17 cellular contexts compared by ENCODE assay signal in genomic region chr14:68668028-68668427, GRCh38.
DNase-seq lines count a peak whose midpoint lies in the region; ATAC-seq and TF ChIP-seq lines count a peak whose summit lies in the region.
"Had no signal": no experiment of that assay in that cellular context is flagged by ENCODE, and none has a peak within 500 bp of the region (broad histone marks: within the 10 kb centered on the region; RNA-seq: fewer than 3 reads in every experiment).

No MANE protein-coding gene starts in this region.

- peaks cover 13% of the 10 kb centered on the region for H3F3A ChIP-seq in smooth muscle cell (ENCODE audit: low read depth)

- TF ChIP-seq RAD21 in IMR-90 (IDR thresholded peaks at IDR 0.05; ENCODE audit: low read length): no peak

- POLR2A ChIA-PET in IMR-90 (lab: Charles Lee; ENCODE audit: unreplicated experiment): no interaction called here

- H3K18ac ChIP-seq in IMR-90 (ENCODE audit: low read depth, low read length): peak overlapping the region; percentile 65

- H2AFZ ChIP-seq in IMR-90 (replicated peaks; ENCODE audit: low read length, poor library complexity): no peak overlapping the region
- peak overlapping the region; percentile 10 for H2AFZ ChIP-seq in smooth muscle cell (ENCODE audit: low read depth)

- peaks cover 22% of the 10 kb centered on the region for H3K9me1 ChIP-seq in IMR-90 (ENCODE audit: insufficient read depth, low read length)

- no peak for DNase-seq in IMR-90
- DNase-seq in breast epithelium (ENCODE audit: low spot score in 2 of 2): no peak
- DNase-seq in mesenteric fat pad (ENCODE audit: low spot score): peak; percentile 47
- DNase-seq in smooth muscle cell (lab: John Stamatoyannopoulos, UW; ENCODE audit: unreplicated experiment): no peak
- DNase-seq in activated CD4-positive, alpha-beta T cell treated with anti-CD3 and anti-CD28 coated beads, Interleukin-2, amount 50 U/mL, for 1 hour: no peak
- no peak for DNase-seq in DMS53 treated with DMSO at 0.1 percent for 48 hours (lab: John Stamatoyannopoulos, UW; ENCODE audit: unreplicated experiment)
- DNase-seq in NCI-H146 treated with DMSO at 0.1 percent for 48 hours (lab: John Stamatoyannopoulos, UW; ENCODE audit: unreplicated experiment): no peak
- no peak for DNase-seq in DMS114 treated with DMSO at 0.1 percent for 48 hours (lab: John Stamatoyannopoulos, UW; ENCODE audit: unreplicated experiment)
- DNase-seq: activated B cell treated with CpG ODN at 0.5 μM for 24 hours, DMS 273 treated with DMSO at 0.1 percent for 48 hours, mucosa of descending colon, NCI-H1694 treated with DMSO at 0.1 percent for 48 hours, NCI-H446 treated with DMSO at 0.1 percent for 48 hours, posterior cingulate gyrus, Right ventricle myocardium superior, T-helper 1 cell had no signal

- no peaks in the 10 kb centered on the region for H3K79me2 ChIP-seq in smooth muscle cell (ENCODE audit: low read depth)

- H3K4me2 ChIP-seq in IMR-90 (ENCODE audit: low read depth, low read length): peak overlapping the region; percentile 17; the same call in 1 of the 2 replicates
- H3K4me2 ChIP-seq in smooth muscle cell: peak overlapping the region; percentile 26

- H3K4ac ChIP-seq in IMR-90 (ENCODE audit: low read depth, low read length): peak overlapping the region; percentile 69

- H4K91ac ChIP-seq in IMR-90 (ENCODE audit: insufficient read depth, low read depth, low read length): peak overlapping the region; percentile 72

- no peaks in the 10 kb centered on the region for H3K9me3 ChIP-seq in IMR-90 (ENCODE audit: control insufficient read depth, insufficient read depth, low read length)
- no peaks in the 10 kb centered on the region for H3K9me3 ChIP-seq in breast epithelium
- no peaks in the 10 kb centered on the region for H3K9me3 ChIP-seq in smooth muscle cell (replicated peaks; ENCODE audit: low read depth)
- H3K9me3 ChIP-seq: mucosa of descending colon had no signal

- peak overlapping the region; percentile 80 for H2BK20ac ChIP-seq in IMR-90 (ENCODE audit: low read depth, low read length)

- H2BK5ac ChIP-seq in IMR-90 (ENCODE audit: low read depth, low read length, poor library complexity, severe bottlenecking): peak overlapping the region; percentile 45

- no peaks in the 10 kb centered on the region for H4K20me1 ChIP-seq in IMR-90 (ENCODE audit: insufficient read depth, low read length)
- H4K20me1 ChIP-seq in smooth muscle cell (ENCODE audit: low read depth): no peaks in the 10 kb centered on the region

- WGBS in IMR-90 (ENCODE audit: extremely low coverage in 2 of 2, insufficient read length in 1 of 2), 2 experiments: 95% methylated on average over 3 of the region's 4 CpGs; no CpG with 5 or more reads in 1 of the 2 experiments
- 94% methylated on average over 4 of the region's 4 CpGs for WGBS in smooth muscle cell (ENCODE audit: low lambda C conversion rate)

- dilution Hi-C loops in IMR-90 (cut with HindIII; ENCODE audit: low sequenced_read_pairs, unreplicated experiment): no loop called here

- H4K5ac ChIP-seq in IMR-90 (ENCODE audit: low read depth, low read length): peak overlapping the region; percentile 4

- no peak overlapping the region for H2AK9ac ChIP-seq in IMR-90 (replicated peaks; ENCODE audit: low read depth, low read length, poor library complexity)

- peak overlapping the region; percentile 59; the same call in 2 of the 3 replicates for H2BK15ac ChIP-seq in IMR-90 (ENCODE audit: low read depth, low read length)

- no peak for ATAC-seq in IMR-90 (ENCODE audit: low read depth)
- ATAC-seq: HCT116, mucosa of descending colon had no signal

- no peak overlapping the region for H3K9ac ChIP-seq in IMR-90 (ENCODE audit: low read depth, low read length)
- H3K9ac ChIP-seq in smooth muscle cell (ENCODE audit: low read depth): no peak overlapping the region

- no peaks in the 10 kb centered on the region for H3K27me3 ChIP-seq in IMR-90 (ENCODE audit: control insufficient read depth, insufficient read depth, low read length)
- H3K27me3 ChIP-seq in breast epithelium: no peaks in the 10 kb centered on the region
- no peaks in the 10 kb centered on the region for H3K27me3 ChIP-seq in smooth muscle cell (ENCODE audit: low read depth)

- peak overlapping the region; percentile 34 for H3K14ac ChIP-seq in IMR-90 (replicated peaks; ENCODE audit: low read depth, low read length)

- peak overlapping the region in 1 of 2 experiments; percentile 27; a peak in 1 of 4 replicates for H4K8ac ChIP-seq in IMR-90 (ENCODE audit: low read depth in 2 of 2, low read length in 2 of 2)

- intact Hi-C loops in IMR-90 (cut with micrococcal nuclease): loop anchor here (10.0 kb wide), 2 partner anchors 213 to 723 kb away; no protein-coding TSS in a partner anchor
- intact Hi-C loops in breast epithelium (cut with DNase I; ENCODE audit: low total_unique reads): no loop called here

- CTCF ChIA-PET in IMR-90 (lab: Yijun Ruan, JAX): interaction anchor here (0.7 kb wide), 1 partner anchor 120 kb away, joined by 3 read pairs; no protein-coding TSS in a partner anchor

- H3K4me1 ChIP-seq in IMR-90 (ENCODE audit: control insufficient read depth, insufficient read depth, low read length): peaks cover 32% of the 10 kb centered on the region
- peaks cover 5 to 38% of the 10 kb centered on the region in 2 donors for H3K4me1 ChIP-seq in breast epithelium
- peaks cover 7% of the 10 kb centered on the region for H3K4me1 ChIP-seq in smooth muscle cell (ENCODE audit: low read depth)

- no peak overlapping the region for H3K23ac ChIP-seq in IMR-90 (ENCODE audit: low read depth, low read length)

- TF ChIP-seq CTCF in IMR-90 (conservative IDR thresholded peaks at IDR 0.05; ENCODE audit: low read depth, low read length) (no peak), breast epithelium (IDR thresholded peaks at IDR 0.05) (no peak), smooth muscle cell (IDR thresholded peaks at IDR 0.05; ENCODE audit: borderline replicate concordance, insufficient read depth, poor library complexity, severe bottlenecking) (no peak)

- H3K4me3 ChIP-seq in IMR-90 (ENCODE audit: insufficient read depth, low read depth, low read length): no peak overlapping the region
- H3K4me3 ChIP-seq in breast epithelium: no peak overlapping the region
- H3K4me3 ChIP-seq in smooth muscle cell: no peak overlapping the region
- H3K4me3 ChIP-seq: mucosa of descending colon had no signal

- no peaks in the 10 kb centered on the region for H3K79me1 ChIP-seq in IMR-90 (ENCODE audit: low read depth in 1 of 2, low read length in 2 of 2)

- no peak overlapping the region for H3K56ac ChIP-seq in IMR-90 (ENCODE audit: extremely low read depth, insufficient read depth, low read length)

- H2AK5ac ChIP-seq in IMR-90 (ENCODE audit: low read depth, low read length): peak overlapping the region; percentile 80

- no peak for TF ChIP-seq POLR2A in IMR-90 (IDR thresholded peaks at IDR 0.05; ENCODE audit: low read depth, low read length)
- no peak for TF ChIP-seq POLR2A in breast epithelium (IDR thresholded peaks at IDR 0.05)

- BruUV-seq in IMR-90 (replicated peaks; lab: Mats Ljungman, UMichigan): no TSS peak

- H2BK120ac ChIP-seq in IMR-90 (ENCODE audit: low read depth, low read length): peak overlapping the region; percentile 69

- no peaks in the 10 kb centered on the region for H3K36me3 ChIP-seq in IMR-90 (ENCODE audit: control insufficient read depth, insufficient read depth, low read length)
- H3K36me3 ChIP-seq in breast epithelium: no peaks in the 10 kb centered on the region
- no peaks in the 10 kb centered on the region for H3K36me3 ChIP-seq in smooth muscle cell (ENCODE audit: low read depth)

- in situ Hi-C loops in IMR-90 (cut with MboI; ENCODE audit: low sequenced_read_pairs): loop anchor here (10.0 kb wide), 1 partner anchor 117 kb away; no protein-coding TSS in a partner anchor

- peak overlapping the region; percentile 30; the same call in 1 of the 2 replicates for H3K27ac ChIP-seq in IMR-90 (ENCODE audit: insufficient read depth, low read length)
- peak overlapping the region; percentile 79 to 89 for H3K27ac ChIP-seq in breast epithelium
- peak overlapping the region; percentile 75 for H3K27ac ChIP-seq in smooth muscle cell (ENCODE audit: low read depth)

TF ChIP-seq in IMR-90, 13 proteins besides CTCF, POLR2A, EP300 and RAD21:
- TF ChIP-seq, protein P1, sequence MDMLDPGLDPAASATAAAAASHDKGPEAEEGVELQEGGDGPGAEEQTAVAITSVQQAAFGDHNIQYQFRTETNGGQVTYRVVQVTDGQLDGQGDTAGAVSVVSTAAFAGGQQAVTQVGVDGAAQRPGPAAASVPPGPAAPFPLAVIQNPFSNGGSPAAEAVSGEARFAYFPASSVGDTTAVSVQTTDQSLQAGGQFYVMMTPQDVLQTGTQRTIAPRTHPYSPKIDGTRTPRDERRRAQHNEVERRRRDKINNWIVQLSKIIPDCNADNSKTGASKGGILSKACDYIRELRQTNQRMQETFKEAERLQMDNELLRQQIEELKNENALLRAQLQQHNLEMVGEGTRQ (IDR thresholded peaks at IDR 0.05; ENCODE audit: low read depth, low read length): no peak
- TF ChIP-seq SMC3 (IDR thresholded peaks at IDR 0.05; ENCODE audit: low read depth, low read length): no peak
- no peak for TF ChIP-seq CEBPB (IDR thresholded peaks at IDR 0.05; ENCODE audit: low read depth, low read length)
- TF ChIP-seq MAZ (IDR thresholded peaks at IDR 0.05; ENCODE audit: borderline replicate concordance, low read depth, low read length): no peak
- no peak for TF ChIP-seq BHLHE40 (IDR thresholded peaks at IDR 0.05; ENCODE audit: low read depth, low read length)
- no peak for TF ChIP-seq FOS (IDR thresholded peaks at IDR 0.05; ENCODE audit: low read depth, low read length)
- TF ChIP-seq, protein P2, sequence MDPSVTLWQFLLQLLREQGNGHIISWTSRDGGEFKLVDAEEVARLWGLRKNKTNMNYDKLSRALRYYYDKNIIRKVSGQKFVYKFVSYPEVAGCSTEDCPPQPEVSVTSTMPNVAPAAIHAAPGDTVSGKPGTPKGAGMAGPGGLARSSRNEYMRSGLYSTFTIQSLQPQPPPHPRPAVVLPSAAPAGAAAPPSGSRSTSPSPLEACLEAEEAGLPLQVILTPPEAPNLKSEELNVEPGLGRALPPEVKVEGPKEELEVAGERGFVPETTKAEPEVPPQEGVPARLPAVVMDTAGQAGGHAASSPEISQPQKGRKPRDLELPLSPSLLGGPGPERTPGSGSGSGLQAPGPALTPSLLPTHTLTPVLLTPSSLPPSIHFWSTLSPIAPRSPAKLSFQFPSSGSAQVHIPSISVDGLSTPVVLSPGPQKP (IDR thresholded peaks at IDR 0.05; ENCODE audit: borderline replicate concordance, low read depth, low read length): no peak
- no peak for TF ChIP-seq MAFK (IDR thresholded peaks at IDR 0.05; ENCODE audit: low read depth, low read length)
- no peak for TF ChIP-seq CHD1 (IDR thresholded peaks at IDR 0.05; ENCODE audit: low read depth, low read length)
- no peak for TF ChIP-seq RCOR1 (IDR thresholded peaks at IDR 0.05; ENCODE audit: insufficient replicate concordance, low read length)
- TF ChIP-seq NFE2L2 (IDR thresholded peaks at IDR 0.05; ENCODE audit: low read depth, low read length): no peak
- TF ChIP-seq MXI1 (IDR thresholded peaks at IDR 0.05; ENCODE audit: borderline replicate concordance, low read depth, low read length): no peak
- TF ChIP-seq RFX5 (IDR thresholded peaks at IDR 0.05; ENCODE audit: low read depth, low read length): no peak

Comparison
In these comparisons a context has a peak if more than half of its experiments do, and no peak if none do; other contexts are left out.
1. H3K27ac ChIP-seq: peak in every context shown above with its lines; median percentile 84 in breast epithelium; 75 in smooth muscle cell; 30 in IMR-90.